Comparison of ENCODE assay signal across 8 cellular contexts in genomic region chr20:25196701-25197120, GRCh38. TPM values are rescaled to one million over a fixed set of nuclear protein-coding genes. Genes with fewer than 3 reads are reported as not detected.
DNase-seq lines count a peak whose midpoint lies in the region; ATAC-seq, FAIRE-seq and TF ChIP-seq lines count a peak whose summit lies in the region.

No MANE protein-coding gene starts in this region.

- TF ChIP-seq CTCF in heart left ventricle (IDR thresholded peaks at IDR 0.05) (no peak), foreskin keratinocyte (conservative IDR thresholded peaks at IDR 0.05) (no peak)

- H3K36me3 ChIP-seq in heart left ventricle (no peaks in the 10 kb centered on the region), SJSA1 (peaks cover 13% of the 10 kb centered on the region; the same call in 1 of the 2 replicates), small intestine (ENCODE audit: control insufficient read depth in 2 of 2, insufficient read depth in 2 of 2, low read length in 2 of 2) (no peaks in the 10 kb centered on the region)

- H3K9me3 ChIP-seq in heart left ventricle (no peaks in the 10 kb centered on the region), SJSA1 (replicated peaks) (no peaks in the 10 kb centered on the region), small intestine (ENCODE audit: control insufficient read depth, low read depth) (no peaks in the 10 kb centered on the region)

- TF ChIP-seq POLR2A in heart left ventricle (IDR thresholded peaks at IDR 0.05): no peak

- FAIRE-seq in small intestine (lab: Jason Lieb, UNC): no peak

- H3K4me1 ChIP-seq in heart left ventricle: peaks cover 0 to 70% (median 41%) of the 10 kb centered on the region in 12 donors
- H3K4me1 ChIP-seq in SJSA1 (replicated peaks): peaks cover 14% of the 10 kb centered on the region
- peaks cover 3% of the 10 kb centered on the region for H3K4me1 ChIP-seq in foreskin keratinocyte
- H3K4me1 ChIP-seq in small intestine (ENCODE audit: control insufficient read depth in 2 of 2, insufficient read depth in 1 of 2, low read depth in 1 of 2, low read length in 1 of 2): peaks cover 0 to 3% of the 10 kb centered on the region in 2 donors

- 31 to 48% (median 46%) methylated on average over 12 to 14 of the region's 14 CpGs for WGBS in heart left ventricle, 4 donors
- WGBS in small intestine, 3 donors: 11 to 32% (median 15%) methylated on average over 14 of the region's 14 CpGs

- DNase-seq in heart left ventricle: no peak
- DNase-seq in Right ventricle myocardium inferior (ENCODE audit: missing footprints): no peak
- DNase-seq in SJSA1 (ENCODE audit: low read depth in 1 of 2, low spot score in 2 of 2): no peak
- no peak for DNase-seq in foreskin keratinocyte
- no peak for DNase-seq in small intestine
- no peak for DNase-seq in NCI-H2196 (lab: John Stamatoyannopoulos, UW; ENCODE audit: unreplicated experiment)
- no peak for DNase-seq in activated CD4-positive, CD25-positive, alpha-beta regulatory T cell (lab: John Stamatoyannopoulos, UW)

- peak overlapping the region; percentile 79 to 98 (median 93) for H3K27ac ChIP-seq in heart left ventricle
- no peak overlapping the region for H3K27ac ChIP-seq in SJSA1
- H3K27ac ChIP-seq in foreskin keratinocyte: peak overlapping the region; percentile 57
- peak overlapping the region; percentile 69 to 92 for H3K27ac ChIP-seq in small intestine (ENCODE audit: low read depth in 1 of 2, low read length in 1 of 2)

- H3K27me3 ChIP-seq in heart left ventricle: no peaks in the 10 kb centered on the region
- no peaks in the 10 kb centered on the region for H3K27me3 ChIP-seq in SJSA1 (replicated peaks)
- no peaks in the 10 kb centered on the region for H3K27me3 ChIP-seq in foreskin keratinocyte
- H3K27me3 ChIP-seq in small intestine (ENCODE audit: control insufficient read depth in 2 of 2, insufficient read depth in 2 of 2, low read length in 2 of 2): no peaks in the 10 kb centered on the region

- H3K4me3 ChIP-seq in heart left ventricle (peak overlapping the region; percentile 63 to 99 (median 90)), SJSA1 (peak overlapping the region; percentile 91), small intestine (ENCODE audit: low read depth in 1 of 2, low read length in 2 of 2) (peak overlapping the region; percentile 52 to 85)

- intact Hi-C loops in heart left ventricle (cut with DNase I) (loop anchor here in 9 of 10 donors (2.0 to 10.0 kb wide), 8 partner anchors 51 to 204 kb away; partner anchors contain the start of genes ABHD12 (in 8 of the 9), PYGB (in 6 of the 9) and APMAP (in 4 of the 9)), Right ventricle myocardium inferior (cut with DNase I) (loop anchor here (2.0 to 5.0 kb wide), 2 partner anchors 52 to 196 kb away; partner anchors contain the start of genes ABHD12 and PYGB)

- no peak for ATAC-seq in heart left ventricle
- no peak for ATAC-seq in Right ventricle myocardium inferior
- ATAC-seq in foreskin keratinocyte: peak; percentile 2
- no peak for ATAC-seq in HG03469 (IDR thresholded peaks at IDR 0.05; ENCODE audit: unreplicated experiment)

RNA-seq across cellular contexts. Expression of gene ENTPD6, which starts 1.2 kb away (rescaled TPM):
- total RNA-seq in heart left ventricle: 100 to 1,000 TPM in 3 of 9 donors, 10 to 100 TPM in 6; 58.7 to 139 (median 86.7) TPM
- polyA plus RNA-seq in heart left ventricle: 100 to 1,000 TPM; 131 to 200 TPM
- 132 TPM for total RNA-seq in Right ventricle myocardium inferior
- total RNA-seq in SJSA1 (2014; rRNA removed; shearing (Covaris generic)): 68.0 and 77.0 TPM in 2 replicates
- 74.6 and 78.4 TPM in 2 replicates for total RNA-seq in foreskin keratinocyte
- 70.2 and 73.3 TPM in 2 replicates for polyA plus RNA-seq in foreskin keratinocyte
- 100 to 1,000 TPM in 2 of 3 donors, 10 to 100 TPM in 1; 84.1 to 242 (median 163) TPM for polyA plus RNA-seq in small intestine

RNA-seq across cellular contexts. Expression of gene PYGB, which starts 51.2 kb away (rescaled TPM):
- total RNA-seq in heart left ventricle: 100 to 1,000 TPM; 172 to 450 (median 233) TPM
- polyA plus RNA-seq in heart left ventricle: 100 to 1,000 TPM; 144 to 227 TPM
- 174 TPM for total RNA-seq in Right ventricle myocardium inferior
- 175 and 192 TPM in 2 replicates for total RNA-seq in SJSA1 (2014; rRNA removed; shearing (Covaris generic))
- total RNA-seq in foreskin keratinocyte: 311 and 439 TPM in 2 replicates
- polyA plus RNA-seq in foreskin keratinocyte: 196 and 255 TPM in 2 replicates
- polyA plus RNA-seq in small intestine: 10 to 100 TPM; 25.7 to 37.0 (median 28.4) TPM
